In the genomic region with DNA sequence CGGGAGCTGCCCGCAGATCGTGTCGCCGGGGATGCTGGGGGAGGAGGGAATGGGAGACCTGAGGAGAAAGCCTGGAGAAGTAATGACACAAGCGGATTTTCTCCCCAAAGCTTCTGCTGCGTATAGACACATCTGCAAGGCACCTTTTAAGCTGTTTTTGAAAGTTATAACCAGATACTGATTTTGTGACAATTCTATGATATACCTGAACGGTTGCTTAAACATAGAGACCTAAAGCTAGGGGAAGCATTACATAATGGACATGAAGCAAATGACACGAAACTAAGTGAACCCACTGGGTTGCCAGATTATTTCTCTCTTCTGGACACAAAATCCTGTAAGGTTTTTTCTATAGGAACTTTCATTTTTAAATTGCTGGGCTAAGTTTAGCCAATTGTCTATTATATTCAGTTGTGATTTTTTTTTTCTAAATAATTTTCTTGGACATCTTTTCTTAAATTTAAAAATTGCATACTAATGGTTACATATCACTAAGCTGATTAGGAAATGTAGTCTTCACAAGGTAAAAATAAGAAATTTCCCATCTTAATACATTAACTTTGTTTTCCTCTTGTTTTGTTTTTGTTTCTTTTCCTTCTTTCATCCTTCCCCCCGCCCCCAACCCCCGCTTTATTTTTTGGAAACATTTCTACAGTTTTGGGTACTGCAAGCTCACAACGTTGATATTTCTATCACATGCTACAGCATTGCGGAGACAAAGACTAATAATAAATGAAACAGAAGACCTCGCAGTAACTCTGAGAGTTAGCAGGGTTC, we compare ENCODE assay signal across 1 cellular context.
TF ChIP-seq lines count a peak whose summit lies in the region.

No MANE protein-coding gene starts in this region.

TF ChIP-seq in A549, 52 proteins besides CTCF, POLR2A, EP300 and RAD21 (continued from another document):
- TF ChIP-seq, protein P1, sequence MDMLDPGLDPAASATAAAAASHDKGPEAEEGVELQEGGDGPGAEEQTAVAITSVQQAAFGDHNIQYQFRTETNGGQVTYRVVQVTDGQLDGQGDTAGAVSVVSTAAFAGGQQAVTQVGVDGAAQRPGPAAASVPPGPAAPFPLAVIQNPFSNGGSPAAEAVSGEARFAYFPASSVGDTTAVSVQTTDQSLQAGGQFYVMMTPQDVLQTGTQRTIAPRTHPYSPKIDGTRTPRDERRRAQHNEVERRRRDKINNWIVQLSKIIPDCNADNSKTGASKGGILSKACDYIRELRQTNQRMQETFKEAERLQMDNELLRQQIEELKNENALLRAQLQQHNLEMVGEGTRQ (IDR thresholded peaks at IDR 0.05): no peak
- no peak for TF ChIP-seq TFCP2L1 (CRISPR knock-in tag; IDR thresholded peaks at IDR 0.05)
- no peak for TF ChIP-seq RCOR1 (IDR thresholded peaks at IDR 0.05; ENCODE audit: low read depth, low read length)
